ENCODE assay signal across 1 cellular context in the genomic region with DNA sequence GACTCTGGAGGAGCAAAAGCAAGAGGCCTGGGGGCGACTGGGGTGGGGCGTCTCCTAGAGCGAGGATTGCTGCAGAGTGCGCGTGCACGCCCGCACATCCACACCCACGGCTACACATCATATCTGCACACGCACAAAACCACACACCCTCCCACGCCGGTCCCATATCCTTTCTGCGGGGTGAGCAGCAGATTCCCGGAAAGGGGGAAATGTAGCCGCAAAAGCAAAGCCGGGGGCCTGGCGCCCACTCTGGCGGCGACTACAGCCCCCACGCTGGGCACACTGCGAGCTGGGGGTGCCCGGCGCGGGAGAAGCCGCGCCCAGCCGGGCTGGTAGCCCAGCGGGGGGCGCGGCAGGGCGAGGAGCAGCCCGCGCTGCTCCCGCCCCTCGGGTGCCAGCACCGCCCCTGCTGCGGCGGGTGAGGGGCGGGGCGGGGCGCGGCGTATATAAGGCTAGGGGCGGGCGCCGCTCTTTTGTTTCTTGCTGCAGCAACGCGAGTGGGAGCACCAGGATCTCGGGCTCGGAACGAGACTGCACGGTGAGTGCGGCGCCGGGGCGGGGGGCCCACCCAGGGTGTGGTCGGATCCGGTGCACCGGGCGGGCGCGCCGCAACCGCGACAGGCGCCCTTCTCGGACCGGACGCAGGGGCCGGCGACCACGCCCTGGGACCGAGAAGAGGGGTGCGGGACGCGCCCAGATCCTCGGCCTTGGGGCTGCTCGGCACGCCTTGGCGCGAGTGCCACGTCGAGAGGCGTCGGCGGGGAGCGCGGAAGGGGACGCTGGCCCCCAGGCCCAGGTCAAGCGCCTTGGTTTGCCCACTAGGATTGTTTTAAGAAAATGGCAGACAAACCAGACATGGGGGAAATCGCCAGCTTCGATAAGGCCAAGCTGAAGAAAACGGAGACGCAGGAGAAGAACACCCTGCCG.
A peak's percentile ranks its signal among the peaks of the same experiment; 100 is the strongest.
TF ChIP-seq lines count a peak whose summit lies in the region.

A gene (plus strand): TSS at position 476 of the 927 bp plus-strand sequence.

TF ChIP-seq in HepG2, 621 proteins besides CTCF, POLR2A, EP300 and RAD21 (continued from another document and continues in another):
- TF ChIP-seq, protein P1, sequence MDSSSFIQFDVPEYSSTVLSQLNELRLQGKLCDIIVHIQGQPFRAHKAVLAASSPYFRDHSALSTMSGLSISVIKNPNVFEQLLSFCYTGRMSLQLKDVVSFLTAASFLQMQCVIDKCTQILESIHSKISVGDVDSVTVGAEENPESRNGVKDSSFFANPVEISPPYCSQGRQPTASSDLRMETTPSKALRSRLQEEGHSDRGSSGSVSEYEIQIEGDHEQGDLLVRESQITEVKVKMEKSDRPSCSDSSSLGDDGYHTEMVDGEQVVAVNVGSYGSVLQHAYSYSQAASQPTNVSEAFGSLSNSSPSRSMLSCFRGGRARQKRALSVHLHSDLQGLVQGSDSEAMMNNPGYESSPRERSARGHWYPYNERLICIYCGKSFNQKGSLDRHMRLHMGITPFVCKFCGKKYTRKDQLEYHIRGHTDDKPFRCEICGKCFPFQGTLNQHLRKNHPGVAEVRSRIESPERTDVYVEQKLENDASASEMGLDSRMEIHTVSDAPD (CRISPR knock-in tag; IDR thresholded peaks at IDR 0.05), result peak; percentile 71
- TF ChIP-seq, protein P2, sequence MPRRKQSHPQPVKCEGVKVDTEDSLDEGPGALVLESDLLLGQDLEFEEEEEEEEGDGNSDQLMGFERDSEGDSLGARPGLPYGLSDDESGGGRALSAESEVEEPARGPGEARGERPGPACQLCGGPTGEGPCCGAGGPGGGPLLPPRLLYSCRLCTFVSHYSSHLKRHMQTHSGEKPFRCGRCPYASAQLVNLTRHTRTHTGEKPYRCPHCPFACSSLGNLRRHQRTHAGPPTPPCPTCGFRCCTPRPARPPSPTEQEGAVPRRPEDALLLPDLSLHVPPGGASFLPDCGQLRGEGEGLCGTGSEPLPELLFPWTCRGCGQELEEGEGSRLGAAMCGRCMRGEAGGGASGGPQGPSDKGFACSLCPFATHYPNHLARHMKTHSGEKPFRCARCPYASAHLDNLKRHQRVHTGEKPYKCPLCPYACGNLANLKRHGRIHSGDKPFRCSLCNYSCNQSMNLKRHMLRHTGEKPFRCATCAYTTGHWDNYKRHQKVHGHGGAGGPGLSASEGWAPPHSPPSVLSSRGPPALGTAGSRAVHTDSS (CRISPR knock-in tag; conservative IDR thresholded peaks at IDR 0.05), result 0 out of 2 replicates have a peak, but pooled peaks have one; percentile 83
- peak; percentile 97 for TF ChIP-seq KLF6 (CRISPR knock-in tag; IDR thresholded peaks at IDR 0.05)
- TF ChIP-seq, protein P3, sequence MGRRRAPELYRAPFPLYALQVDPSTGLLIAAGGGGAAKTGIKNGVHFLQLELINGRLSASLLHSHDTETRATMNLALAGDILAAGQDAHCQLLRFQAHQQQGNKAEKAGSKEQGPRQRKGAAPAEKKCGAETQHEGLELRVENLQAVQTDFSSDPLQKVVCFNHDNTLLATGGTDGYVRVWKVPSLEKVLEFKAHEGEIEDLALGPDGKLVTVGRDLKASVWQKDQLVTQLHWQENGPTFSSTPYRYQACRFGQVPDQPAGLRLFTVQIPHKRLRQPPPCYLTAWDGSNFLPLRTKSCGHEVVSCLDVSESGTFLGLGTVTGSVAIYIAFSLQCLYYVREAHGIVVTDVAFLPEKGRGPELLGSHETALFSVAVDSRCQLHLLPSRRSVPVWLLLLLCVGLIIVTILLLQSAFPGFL (CRISPR knock-in tag; IDR thresholded peaks at IDR 0.05), result peak; percentile 84; the same call in 1 of the 2 replicates
- no peak for TF ChIP-seq ZNF30 (CRISPR knock-in tag; IDR thresholded peaks at IDR 0.05)
- TF ChIP-seq CCAR2 (optimal IDR thresholded peaks at IDR 0.05; ENCODE audit: low read depth, low read length), result no peak
- TF ChIP-seq, protein P4, sequence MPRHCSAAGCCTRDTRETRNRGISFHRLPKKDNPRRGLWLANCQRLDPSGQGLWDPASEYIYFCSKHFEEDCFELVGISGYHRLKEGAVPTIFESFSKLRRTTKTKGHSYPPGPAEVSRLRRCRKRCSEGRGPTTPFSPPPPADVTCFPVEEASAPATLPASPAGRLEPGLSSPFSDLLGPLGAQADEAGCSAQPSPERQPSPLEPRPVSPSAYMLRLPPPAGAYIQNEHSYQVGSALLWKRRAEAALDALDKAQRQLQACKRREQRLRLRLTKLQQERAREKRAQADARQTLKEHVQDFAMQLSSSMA (CRISPR knock-in tag; IDR thresholded peaks at IDR 0.05), result no peak; the same call in 1 of the 2 replicates
- no peak for TF ChIP-seq ZNF34 (CRISPR knock-in tag; IDR thresholded peaks at IDR 0.05; ENCODE audit: borderline replicate concordance)
- TF ChIP-seq, protein P5, sequence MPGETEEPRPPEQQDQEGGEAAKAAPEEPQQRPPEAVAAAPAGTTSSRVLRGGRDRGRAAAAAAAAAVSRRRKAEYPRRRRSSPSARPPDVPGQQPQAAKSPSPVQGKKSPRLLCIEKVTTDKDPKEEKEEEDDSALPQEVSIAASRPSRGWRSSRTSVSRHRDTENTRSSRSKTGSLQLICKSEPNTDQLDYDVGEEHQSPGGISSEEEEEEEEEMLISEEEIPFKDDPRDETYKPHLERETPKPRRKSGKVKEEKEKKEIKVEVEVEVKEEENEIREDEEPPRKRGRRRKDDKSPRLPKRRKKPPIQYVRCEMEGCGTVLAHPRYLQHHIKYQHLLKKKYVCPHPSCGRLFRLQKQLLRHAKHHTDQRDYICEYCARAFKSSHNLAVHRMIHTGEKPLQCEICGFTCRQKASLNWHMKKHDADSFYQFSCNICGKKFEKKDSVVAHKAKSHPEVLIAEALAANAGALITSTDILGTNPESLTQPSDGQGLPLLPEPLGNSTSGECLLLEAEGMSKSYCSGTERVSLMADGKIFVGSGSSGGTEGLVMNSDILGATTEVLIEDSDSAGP (CRISPR knock-in tag; IDR thresholded peaks at IDR 0.05; ENCODE audit: borderline replicate concordance), result peak; percentile 89; the same call in 1 of the 2 replicates
- TF ChIP-seq ZNF615 (CRISPR knock-in tag; IDR thresholded peaks at IDR 0.05; ENCODE audit: borderline replicate concordance), result peak; percentile 85; the same call in 1 of the 2 replicates
- peak; percentile 86 for TF ChIP-seq SALL1 (CRISPR knock-in tag; IDR thresholded peaks at IDR 0.05)
- TF ChIP-seq ZNF790 (CRISPR knock-in tag; IDR thresholded peaks at IDR 0.05; ENCODE audit: borderline replicate concordance), result peak; percentile 88
- no peak for TF ChIP-seq NFE2 (CRISPR knock-in tag; IDR thresholded peaks at IDR 0.05)
- TF ChIP-seq SKI (IDR thresholded peaks at IDR 0.05; ENCODE audit: partially characterized antibody), result peak; percentile 26
- TF ChIP-seq, protein P6, sequence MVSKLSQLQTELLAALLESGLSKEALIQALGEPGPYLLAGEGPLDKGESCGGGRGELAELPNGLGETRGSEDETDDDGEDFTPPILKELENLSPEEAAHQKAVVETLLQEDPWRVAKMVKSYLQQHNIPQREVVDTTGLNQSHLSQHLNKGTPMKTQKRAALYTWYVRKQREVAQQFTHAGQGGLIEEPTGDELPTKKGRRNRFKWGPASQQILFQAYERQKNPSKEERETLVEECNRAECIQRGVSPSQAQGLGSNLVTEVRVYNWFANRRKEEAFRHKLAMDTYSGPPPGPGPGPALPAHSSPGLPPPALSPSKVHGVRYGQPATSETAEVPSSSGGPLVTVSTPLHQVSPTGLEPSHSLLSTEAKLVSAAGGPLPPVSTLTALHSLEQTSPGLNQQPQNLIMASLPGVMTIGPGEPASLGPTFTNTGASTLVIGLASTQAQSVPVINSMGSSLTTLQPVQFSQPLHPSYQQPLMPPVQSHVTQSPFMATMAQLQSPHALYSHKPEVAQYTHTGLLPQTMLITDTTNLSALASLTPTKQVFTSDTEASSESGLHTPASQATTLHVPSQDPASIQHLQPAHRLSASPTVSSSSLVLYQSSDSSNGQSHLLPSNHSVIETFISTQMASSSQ (IDR thresholded peaks at IDR 0.05; ENCODE audit: low read depth), result no peak
- TF ChIP-seq, protein P6 (CRISPR knock-in tag; IDR thresholded peaks at IDR 0.05; ENCODE audit: borderline replicate concordance), result peak; percentile 51; the same call in 1 of the 2 replicates
- no peak for TF ChIP-seq SATB2 (CRISPR knock-in tag; IDR thresholded peaks at IDR 0.05)
- peak; percentile 81 for TF ChIP-seq THAP11 (CRISPR knock-in tag; IDR thresholded peaks at IDR 0.05)
- TF ChIP-seq SNAPC2 (CRISPR knock-in tag; IDR thresholded peaks at IDR 0.05), result peak; percentile 87; the same call in 1 of the 2 replicates
- TF ChIP-seq ARNTL (CRISPR knock-in tag; IDR thresholded peaks at IDR 0.05), result peak; percentile 85
- TF ChIP-seq ZEB1 (IDR thresholded peaks at IDR 0.05; ENCODE audit: insufficient replicate concordance, low read depth), result no peak
- peak; percentile 86 for TF ChIP-seq ISL2 (CRISPR knock-in tag; IDR thresholded peaks at IDR 0.05)
- peak; percentile 76; the same call in 1 of the 2 replicates for TF ChIP-seq FOXK1 (CRISPR knock-in tag; IDR thresholded peaks at IDR 0.05; ENCODE audit: borderline replicate concordance, low read depth)
- no peak for TF ChIP-seq ZSCAN22 (CRISPR knock-in tag; IDR thresholded peaks at IDR 0.05)
- no peak for TF ChIP-seq ZNF720 (CRISPR knock-in tag; IDR thresholded peaks at IDR 0.05)
- TF ChIP-seq XBP1 (CRISPR knock-in tag; IDR thresholded peaks at IDR 0.05), result no peak
- TF ChIP-seq RNF2 (conservative IDR thresholded peaks at IDR 0.05; ENCODE audit: low read depth), result no peak
- TF ChIP-seq CENPX (CRISPR knock-in tag; IDR thresholded peaks at IDR 0.05), result 0 out of 2 replicates have a peak, but pooled peaks have one; percentile 69
- peak; percentile 73; the same call in 1 of the 2 replicates for TF ChIP-seq ZNF788 (CRISPR knock-in tag; IDR thresholded peaks at IDR 0.05; ENCODE audit: borderline replicate concordance)
- TF ChIP-seq ZNF652 (CRISPR knock-in tag; IDR thresholded peaks at IDR 0.05; ENCODE audit: borderline replicate concordance, low read depth), result no peak
- TF ChIP-seq, protein P7, sequence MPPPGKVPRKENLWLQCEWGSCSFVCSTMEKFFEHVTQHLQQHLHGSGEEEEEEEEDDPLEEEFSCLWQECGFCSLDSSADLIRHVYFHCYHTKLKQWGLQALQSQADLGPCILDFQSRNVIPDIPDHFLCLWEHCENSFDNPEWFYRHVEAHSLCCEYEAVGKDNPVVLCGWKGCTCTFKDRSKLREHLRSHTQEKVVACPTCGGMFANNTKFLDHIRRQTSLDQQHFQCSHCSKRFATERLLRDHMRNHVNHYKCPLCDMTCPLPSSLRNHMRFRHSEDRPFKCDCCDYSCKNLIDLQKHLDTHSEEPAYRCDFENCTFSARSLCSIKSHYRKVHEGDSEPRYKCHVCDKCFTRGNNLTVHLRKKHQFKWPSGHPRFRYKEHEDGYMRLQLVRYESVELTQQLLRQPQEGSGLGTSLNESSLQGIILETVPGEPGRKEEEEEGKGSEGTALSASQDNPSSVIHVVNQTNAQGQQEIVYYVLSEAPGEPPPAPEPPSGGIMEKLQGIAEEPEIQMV (CRISPR knock-in tag; IDR thresholded peaks at IDR 0.05; ENCODE audit: low read depth), result peak; percentile 94
- TF ChIP-seq, protein P8, sequence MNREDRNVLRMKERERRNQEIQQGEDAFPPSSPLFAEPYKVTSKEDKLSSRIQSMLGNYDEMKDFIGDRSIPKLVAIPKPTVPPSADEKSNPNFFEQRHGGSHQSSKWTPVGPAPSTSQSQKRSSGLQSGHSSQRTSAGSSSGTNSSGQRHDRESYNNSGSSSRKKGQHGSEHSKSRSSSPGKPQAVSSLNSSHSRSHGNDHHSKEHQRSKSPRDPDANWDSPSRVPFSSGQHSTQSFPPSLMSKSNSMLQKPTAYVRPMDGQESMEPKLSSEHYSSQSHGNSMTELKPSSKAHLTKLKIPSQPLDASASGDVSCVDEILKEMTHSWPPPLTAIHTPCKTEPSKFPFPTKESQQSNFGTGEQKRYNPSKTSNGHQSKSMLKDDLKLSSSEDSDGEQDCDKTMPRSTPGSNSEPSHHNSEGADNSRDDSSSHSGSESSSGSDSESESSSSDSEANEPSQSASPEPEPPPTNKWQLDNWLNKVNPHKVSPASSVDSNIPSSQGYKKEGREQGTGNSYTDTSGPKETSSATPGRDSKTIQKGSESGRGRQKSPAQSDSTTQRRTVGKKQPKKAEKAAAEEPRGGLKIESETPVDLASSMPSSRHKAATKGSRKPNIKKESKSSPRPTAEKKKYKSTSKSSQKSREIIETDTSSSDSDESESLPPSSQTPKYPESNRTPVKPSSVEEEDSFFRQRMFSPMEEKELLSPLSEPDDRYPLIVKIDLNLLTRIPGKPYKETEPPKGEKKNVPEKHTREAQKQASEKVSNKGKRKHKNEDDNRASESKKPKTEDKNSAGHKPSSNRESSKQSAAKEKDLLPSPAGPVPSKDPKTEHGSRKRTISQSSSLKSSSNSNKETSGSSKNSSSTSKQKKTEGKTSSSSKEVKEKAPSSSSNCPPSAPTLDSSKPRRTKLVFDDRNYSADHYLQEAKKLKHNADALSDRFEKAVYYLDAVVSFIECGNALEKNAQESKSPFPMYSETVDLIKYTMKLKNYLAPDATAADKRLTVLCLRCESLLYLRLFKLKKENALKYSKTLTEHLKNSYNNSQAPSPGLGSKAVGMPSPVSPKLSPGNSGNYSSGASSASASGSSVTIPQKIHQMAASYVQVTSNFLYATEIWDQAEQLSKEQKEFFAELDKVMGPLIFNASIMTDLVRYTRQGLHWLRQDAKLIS (CRISPR knock-in tag; IDR thresholded peaks at IDR 0.05), result peak; percentile 92; the same call in 1 of the 2 replicates
- TF ChIP-seq PTBP1 (IDR thresholded peaks at IDR 0.05; ENCODE audit: low read depth, low read length, poor library complexity, severe bottlenecking), result no peak
- TF ChIP-seq, protein P9, sequence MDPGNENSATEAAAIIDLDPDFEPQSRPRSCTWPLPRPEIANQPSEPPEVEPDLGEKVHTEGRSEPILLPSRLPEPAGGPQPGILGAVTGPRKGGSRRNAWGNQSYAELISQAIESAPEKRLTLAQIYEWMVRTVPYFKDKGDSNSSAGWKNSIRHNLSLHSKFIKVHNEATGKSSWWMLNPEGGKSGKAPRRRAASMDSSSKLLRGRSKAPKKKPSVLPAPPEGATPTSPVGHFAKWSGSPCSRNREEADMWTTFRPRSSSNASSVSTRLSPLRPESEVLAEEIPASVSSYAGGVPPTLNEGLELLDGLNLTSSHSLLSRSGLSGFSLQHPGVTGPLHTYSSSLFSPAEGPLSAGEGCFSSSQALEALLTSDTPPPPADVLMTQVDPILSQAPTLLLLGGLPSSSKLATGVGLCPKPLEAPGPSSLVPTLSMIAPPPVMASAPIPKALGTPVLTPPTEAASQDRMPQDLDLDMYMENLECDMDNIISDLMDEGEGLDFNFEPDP (CRISPR knock-in tag; conservative IDR thresholded peaks at IDR 0.05), result 0 out of 2 replicates have a peak, but pooled peaks have one; percentile 93
- 0 out of 2 replicates have a peak, but pooled peaks have one; percentile 65 for TF ChIP-seq ZNF878 (CRISPR knock-in tag; IDR thresholded peaks at IDR 0.05)
- TF ChIP-seq YEATS4 (CRISPR knock-in tag; IDR thresholded peaks at IDR 0.05; ENCODE audit: borderline replicate concordance), result peak; percentile 99
- TF ChIP-seq MTA3 (CRISPR knock-in tag; IDR thresholded peaks at IDR 0.05), result no peak
- TF ChIP-seq MEIS1 (CRISPR knock-in tag; IDR thresholded peaks at IDR 0.05; ENCODE audit: borderline replicate concordance), result peak; percentile 87; the same call in 1 of the 2 replicates
- TF ChIP-seq ZNF780A (CRISPR knock-in tag; IDR thresholded peaks at IDR 0.05), result no peak
